ENCODE assay signal across 15 cellular contexts in genomic region chr14:77100961-77101360, GRCh38. TPM values are rescaled to one million over a fixed set of nuclear protein-coding genes. Genes with fewer than 3 reads are reported as not detected.
DNase-seq lines count a peak whose midpoint lies in the region; ATAC-seq, FAIRE-seq and TF ChIP-seq lines count a peak whose summit lies in the region.
"Had no signal": no experiment of that assay in that cellular context is flagged by ENCODE, and none has a peak within 500 bp of the region (broad histone marks: within the 10 kb centered on the region; RNA-seq: fewer than 3 reads in every experiment).

No MANE protein-coding gene starts in this region.

- H3K4me3 Mint-ChIP-seq in stimulated activated effector memory CD8-positive, alpha-beta T cell treated with anti-CD3 and anti-CD28 coated beads, Interleukin-12 subunit alpha, Interleukin-12 subunit beta, amount 100 ng/mL, for 72 hours, result no peak overlapping the region

- H3K4me1 ChIP-seq in OCI-LY1 (ENCODE audit: insufficient read depth, low read length, severe bottlenecking) (peaks cover 67% of the 10 kb centered on the region), esophagus squamous epithelium (peaks cover 21 to 90% (median 39%) of the 10 kb centered on the region in 3 donors), sigmoid colon (peaks cover 0 to 86% (median 79%) of the 10 kb centered on the region in 4 donors)

- TF ChIP-seq CTCF in OCI-LY1 (IDR thresholded peaks at IDR 0.05; ENCODE audit: low read length) (no peak), esophagus squamous epithelium (IDR thresholded peaks at IDR 0.05) (no peak), sigmoid colon (IDR thresholded peaks at IDR 0.05) (no peak), GM10266 (IDR thresholded peaks at IDR 0.05; ENCODE audit: control insufficient read depth, insufficient read depth, low read depth, missing control alignments) (no peak)

- H3K9me3 Mint-ChIP-seq in stimulated activated effector memory CD8-positive, alpha-beta T cell treated with anti-CD3 and anti-CD28 coated beads, Interleukin-12 subunit alpha, Interleukin-12 subunit beta, amount 100 ng/mL, for 72 hours, result no peaks in the 10 kb centered on the region

- H3K27ac ChIP-seq in OCI-LY1 (ENCODE audit: low read depth, low read length, poor library complexity, severe bottlenecking) (peak overlapping the region; percentile 81), esophagus squamous epithelium (peak overlapping the region; percentile 27 to 100 (median 78)), sigmoid colon (peak overlapping the region; percentile 90 to 100 (median 96))

- H3K27ac Mint-ChIP-seq in stimulated activated effector memory CD8-positive, alpha-beta T cell treated with anti-CD3 and anti-CD28 coated beads, Interleukin-12 subunit alpha, Interleukin-12 subunit beta, amount 100 ng/mL, for 72 hours, result no peak overlapping the region

- H3K36me3 ChIP-seq in OCI-LY1 (ENCODE audit: insufficient read depth, low read length), result peaks cover 22% of the 10 kb centered on the region
- H3K36me3 ChIP-seq in esophagus squamous epithelium, result peaks cover 0 to 5% (median 0%) of the 10 kb centered on the region in 3 donors
- peaks cover 0 to 3% (median under 1%) of the 10 kb centered on the region in 4 donors for H3K36me3 ChIP-seq in sigmoid colon

- no peaks in the 10 kb centered on the region for H4K20me1 ChIP-seq in OCI-LY1 (ENCODE audit: insufficient read depth, low read length)

- 59 to 61% methylated on average over 3 of the region's 3 CpGs for WGBS in esophagus squamous epithelium, 2 donors
- 46 to 60% methylated on average over 3 of the region's 3 CpGs for WGBS in sigmoid colon, 2 donors

- FAIRE-seq in frontal cortex (lab: Jason Lieb, UNC), result no peak
- FAIRE-seq: GM19239, islet of Langerhans, TTC549, urothelium cell line had no signal

- H3K27me3 ChIP-seq in OCI-LY1 (ENCODE audit: insufficient read depth, low read length) (no peaks in the 10 kb centered on the region), esophagus squamous epithelium (no peaks in the 10 kb centered on the region), sigmoid colon (no peaks in the 10 kb centered on the region)

- no peaks in the 10 kb centered on the region for H3K9me2 ChIP-seq in OCI-LY1 (ENCODE audit: low read depth, low read length)

- no peak for ATAC-seq in stimulated activated effector memory CD8-positive, alpha-beta T cell treated with anti-CD3 and anti-CD28 coated beads, Interleukin-12 subunit alpha, Interleukin-12 subunit beta, amount 100 ng/mL, for 72 hours
- ATAC-seq in GM19463 (IDR thresholded peaks at IDR 0.05; ENCODE audit: unreplicated experiment), result no peak
- ATAC-seq: esophagus mucosa had no signal

- H3K9me3 ChIP-seq in OCI-LY1 (ENCODE audit: low read length), result no peaks in the 10 kb centered on the region
- no peaks in the 10 kb centered on the region for H3K9me3 ChIP-seq in esophagus squamous epithelium
- no peaks in the 10 kb centered on the region for H3K9me3 ChIP-seq in sigmoid colon

- DNase-seq in ELR (ENCODE audit: low read depth) (peak; percentile 49), esophagus squamous epithelium (lab: John Stamatoyannopoulos, UW) (no peak), sigmoid colon (no peak), GM10266 (ENCODE audit: extremely low spot score) (no peak), frontal cortex (ENCODE audit: low spot score in 2 of 2) (no peak)
- no peak for DNase-seq in stimulated activated effector memory CD8-positive, alpha-beta T cell treated with anti-CD3 and anti-CD28 coated beads, Interleukin-12 subunit alpha, Interleukin-12 subunit beta, amount 100 ng/mL, for 72 hours (ENCODE audit: low spot score in 2 of 2)
- DNase-seq: Kasumi-1 had no signal

- H3F3A ChIP-seq in OCI-LY1 (ENCODE audit: insufficient read depth, low read length), result no peaks in the 10 kb centered on the region

- no peak for TF ChIP-seq EP300 in sigmoid colon (IDR thresholded peaks at IDR 0.05)

- peaks cover 46% of the 10 kb centered on the region for H3K4me1 Mint-ChIP-seq in stimulated activated effector memory CD8-positive, alpha-beta T cell treated with anti-CD3 and anti-CD28 coated beads, Interleukin-12 subunit alpha, Interleukin-12 subunit beta, amount 100 ng/mL, for 72 hours

- TF ChIP-seq POLR2A in esophagus squamous epithelium (IDR thresholded peaks at IDR 0.05) (no peak), sigmoid colon (IDR thresholded peaks at IDR 0.05) (no peak)

- H3K4me3 ChIP-seq in OCI-LY1 (ENCODE audit: low read depth, low read length, poor library complexity, severe bottlenecking), result peak overlapping the region; percentile 32
- no peak overlapping the region for H3K4me3 ChIP-seq in esophagus squamous epithelium
- H3K4me3 ChIP-seq in sigmoid colon, result peak overlapping the region in 1 of 4 donors; percentile 92

- peak overlapping the region; percentile 53 for H3K4me2 ChIP-seq in OCI-LY1 (ENCODE audit: low read length)

- H2AFZ ChIP-seq in OCI-LY1 (ENCODE audit: low read length), result no peak overlapping the region

- H3K9ac ChIP-seq in OCI-LY1 (ENCODE audit: low read length), result peak overlapping the region; percentile 34; the same call in 1 of the 2 replicates

- peaks cover 13% of the 10 kb centered on the region for H3K36me3 Mint-ChIP-seq in stimulated activated effector memory CD8-positive, alpha-beta T cell treated with anti-CD3 and anti-CD28 coated beads, Interleukin-12 subunit alpha, Interleukin-12 subunit beta, amount 100 ng/mL, for 72 hours

- H3K79me2 ChIP-seq in OCI-LY1 (ENCODE audit: insufficient read depth, low read length), result peaks cover 12% of the 10 kb centered on the region

- intact Hi-C loops in esophagus squamous epithelium (cut with DNase I) (no loop called here), sigmoid colon (cut with DNase I) (no loop called here)

RNA-seq across cellular contexts. Expression of gene CIPC, which starts 2.9 kb away (rescaled TPM):
- 10 to 100 TPM; 17.1 to 38.3 (median 32.6) TPM for total RNA-seq in esophagus squamous epithelium
- total RNA-seq in sigmoid colon, result 10 to 100 TPM; 59.7 to 96.1 (median 77.7) TPM
- polyA plus RNA-seq in sigmoid colon, result 10 to 100 TPM; 14.8 to 21.0 (median 18.0) TPM
- total RNA-seq in frontal cortex, result 44.8 TPM

RNA-seq across cellular contexts. Expression of gene ZDHHC22, which starts 40.6 kb away (rescaled TPM):
- not detected for total RNA-seq in esophagus squamous epithelium
- 1 to 10 TPM in 2 of 4 donors, under 1 TPM in 2; 0.49 to 1.9 (median 1.0) TPM for total RNA-seq in sigmoid colon
- under 1 TPM in 1 of 3 donors, not detected in 2; 0.67 TPM for polyA plus RNA-seq in sigmoid colon
- 5.7 TPM for total RNA-seq in frontal cortex
- total RNA-seq: esophagus mucosa, RPMI7951 had no signal
